Comparison of ENCODE assay signal across 9 cellular contexts in genomic region chr22:37844904-37845334, GRCh38. TPM values are rescaled to one million over a fixed set of nuclear protein-coding genes. Genes with fewer than 3 reads are reported as not detected.
DNase-seq lines count a peak whose midpoint lies in the region; ATAC-seq, FAIRE-seq and TF ChIP-seq lines count a peak whose summit lies in the region.
"Had no signal": no experiment of that assay in that cellular context is flagged by ENCODE, and none has a peak within 500 bp of the region (broad histone marks: within the 10 kb centered on the region; RNA-seq: fewer than 3 reads in every experiment).

No MANE protein-coding gene starts in this region.

- H3K4me2 ChIP-seq in keratinocyte (ENCODE audit: control insufficient read depth, extremely low read depth, insufficient read depth, low read depth, low read length): peak overlapping the region; percentile 25

- H3K79me2 ChIP-seq in keratinocyte (ENCODE audit: control insufficient read depth, insufficient read depth, low read length): peaks cover 43% of the 10 kb centered on the region

- POLR2A ChIA-PET in activated CD4-positive, alpha-beta T cell treated with anti-CD3 and anti-CD28 coated beads for 36 hours (lab: Charles Lee): interaction anchor here (0.6 to 1.3 kb wide), 3 partner anchors 11 to 162 kb away, joined by 3 to 6 read pairs (median 4); no protein-coding TSS in a partner anchor

- no peaks in the 10 kb centered on the region for H4K20me1 ChIP-seq in keratinocyte (ENCODE audit: control insufficient read depth, extremely low read depth, insufficient read depth, low read length)

- H3K27ac ChIP-seq in keratinocyte (ENCODE audit: control insufficient read depth, insufficient read depth, low read length): no peak overlapping the region
- H3K27ac ChIP-seq in substantia nigra (ENCODE audit: low read depth, low read length, poor library complexity, severe bottlenecking): peak overlapping the region; percentile 70

- no peak overlapping the region for H2AFZ ChIP-seq in keratinocyte (ENCODE audit: control insufficient read depth, low read length)

- peaks cover 24% of the 10 kb centered on the region for H3K36me3 Mint-ChIP-seq in activated CD4-positive, alpha-beta T cell treated with anti-CD3 and anti-CD28 coated beads for 36 hours (ENCODE audit: low read depth)
- peaks cover 22 to 41% of the 10 kb centered on the region in 2 donors for H3K36me3 Mint-ChIP-seq in activated naive CD4-positive, alpha-beta T cell treated with anti-CD3 and anti-CD28 coated beads, Interleukin-2, amount 50 U/mL, for 72 hours

- H3K27me3 Mint-ChIP-seq in activated CD4-positive, alpha-beta T cell treated with anti-CD3 and anti-CD28 coated beads for 36 hours: no peaks in the 10 kb centered on the region

- intact Hi-C loops in activated CD4-positive, alpha-beta T cell treated with anti-CD3 and anti-CD28 coated beads for 36 hours (cut with DNase I, micrococcal nuclease): loop anchor here (1.0 to 10.0 kb wide), 19 partner anchors 27 to 836 kb away; partner anchors contain the start of genes C22orf23 (in 2 of the 2), GCAT (in 2 of the 2), POLR2F (in 2 of the 2) and CSNK1E (in 1 of the 2)

- no peak overlapping the region for H3K9ac ChIP-seq in keratinocyte (ENCODE audit: control insufficient read depth, extremely low read depth, insufficient read depth, low read length)

- H3K36me3 ChIP-seq in keratinocyte (ENCODE audit: control insufficient read depth in 2 of 2, extremely low read depth in 1 of 2, insufficient read depth in 2 of 2, low read length in 2 of 2): peaks cover under 1 to 1% of the 10 kb centered on the region in 2 experiments

- peaks cover 2% of the 10 kb centered on the region for H3K9me3 Mint-ChIP-seq in activated CD4-positive, alpha-beta T cell treated with anti-CD3 and anti-CD28 coated beads for 36 hours (ENCODE audit: low read depth)
- H3K9me3 Mint-ChIP-seq in activated naive CD4-positive, alpha-beta T cell treated with anti-CD3 and anti-CD28 coated beads, Interleukin-2, amount 50 U/mL, for 72 hours: no peaks in the 10 kb centered on the region

- DNase-seq in activated CD4-positive, alpha-beta T cell treated with anti-CD3 and anti-CD28 coated beads for 36 hours: no peak
- DNase-seq in activated CD4-positive, alpha-beta T cell treated with anti-CD3 and anti-CD28 coated beads, Interleukin-2, amount 50 U/mL, for 4 hours: no peak
- DNase-seq in activated naive CD4-positive, alpha-beta T cell treated with anti-CD3 and anti-CD28 coated beads, Interleukin-2, amount 50 U/mL, for 72 hours (ENCODE audit: low spot score in 2 of 2): no peak
- no peak for DNase-seq in keratinocyte (ENCODE audit: low read depth, low spot score)
- no peak for DNase-seq in substantia nigra (lab: John Stamatoyannopoulos, UW)
- DNase-seq in NCI-H1694 (lab: John Stamatoyannopoulos, UW): no peak

- CTCF ChIA-PET in activated CD4-positive, alpha-beta T cell treated with anti-CD3 and anti-CD28 coated beads for 36 hours (lab: Charles Lee): interaction anchor here (0.7 to 2.0 kb wide), 6 partner anchors 17 to 201 kb away, joined by 3 to 7 read pairs (median 4); no protein-coding TSS in a partner anchor

- no peaks in the 10 kb centered on the region for H3K9me3 ChIP-seq in keratinocyte (ENCODE audit: control insufficient read depth, low read depth, low read length)

- peaks cover 31% of the 10 kb centered on the region for H3K4me1 Mint-ChIP-seq in activated CD4-positive, alpha-beta T cell treated with anti-CD3 and anti-CD28 coated beads for 36 hours

- peak overlapping the region; percentile 22 to 52 (median 26) for H3K4me3 ChIP-seq in keratinocyte (ENCODE audit: control insufficient read depth in 2 of 3, extremely low read depth in 1 of 3, insufficient read depth in 2 of 3, low read depth in 1 of 3, low read length in 3 of 3)

- H3K4me1 ChIP-seq in keratinocyte (ENCODE audit: control insufficient read depth, extremely low read depth, insufficient read depth, low read length): peaks cover 12% of the 10 kb centered on the region

- no peak for FAIRE-seq in keratinocyte (lab: Jason Lieb, UNC)

- dilution Hi-C loops in keratinocyte (cut with MboI; ENCODE audit: extremely low pct_ligation_motif_present, low sequenced_read_pairs): no loop called here

- no peaks in the 10 kb centered on the region for H3K27me3 ChIP-seq in keratinocyte (ENCODE audit: control insufficient read depth, extremely low read depth, insufficient read depth, low read length)

- peak overlapping the region; percentile 76 for H3K27ac Mint-ChIP-seq in activated CD4-positive, alpha-beta T cell treated with anti-CD3 and anti-CD28 coated beads for 36 hours
- peak overlapping the region; percentile 74 to 90 for H3K27ac Mint-ChIP-seq in activated naive CD4-positive, alpha-beta T cell treated with anti-CD3 and anti-CD28 coated beads, Interleukin-2, amount 50 U/mL, for 72 hours

- H3K9me1 ChIP-seq in keratinocyte (ENCODE audit: control insufficient read depth, extremely low read depth, insufficient read depth, low read length): peaks cover 2% of the 10 kb centered on the region

- H3K4me3 Mint-ChIP-seq in activated CD4-positive, alpha-beta T cell treated with anti-CD3 and anti-CD28 coated beads for 36 hours: peak overlapping the region; percentile 83

- no peak for TF ChIP-seq CTCF in keratinocyte (optimal IDR thresholded peaks at IDR 0.05 in 1 of 3, IDR thresholded peaks at IDR 0.05 in 1 of 3, conservative IDR thresholded peaks at IDR 0.05 in 1 of 3; ENCODE audit: extremely low read depth in 1 of 3, insufficient read depth in 2 of 3, low read length in 3 of 3)

- ATAC-seq in activated CD4-positive, alpha-beta T cell treated with anti-CD3 and anti-CD28 coated beads for 36 hours: no peak
- ATAC-seq in activated naive CD4-positive, alpha-beta T cell treated with anti-CD3 and anti-CD28 coated beads, Interleukin-2, amount 50 U/mL, for 72 hours: no peak
- no peak for ATAC-seq in GM18520 (IDR thresholded peaks at IDR 0.05; ENCODE audit: unreplicated experiment)
- ATAC-seq in HG03439 (IDR thresholded peaks at IDR 0.05; ENCODE audit: unreplicated experiment): no peak

RNA-seq across cellular contexts. Expression of gene ANKRD54, which starts 0.8 kb away (rescaled TPM):
- 10 to 100 TPM; 18.6 to 20.1 TPM for total RNA-seq in activated CD4-positive, alpha-beta T cell treated with anti-CD3 and anti-CD28 coated beads for 36 hours
- total RNA-seq in activated naive CD4-positive, alpha-beta T cell treated with anti-CD3 and anti-CD28 coated beads, Interleukin-2, amount 50 U/mL, for 72 hours: 10 to 100 TPM; 16.6 to 22.4 TPM
- polyA plus RNA-seq in keratinocyte: 12.3 to 19.4 TPM (median 17.1 TPM) in 3 replicates
- 8.2 TPM for polyA plus RNA-seq in keratinocyte (2011; ENCODE audit: low read depth)
- 12.7 and 20.3 TPM in 2 replicates for polyA plus RNA-seq in keratinocyte (2011; cell fraction: cytosol; rRNA removed)
- 20.8 and 24.7 TPM in 2 replicates for polyA plus RNA-seq in keratinocyte (2011; cell fraction: nucleus; rRNA removed)
- 14.2 and 16.9 TPM in 2 replicates for polyA plus RNA-seq in keratinocyte (2012; ENCODE audit: low replicate concordance)
- 15.0 to 57.4 TPM (median 21.8 TPM) in 3 replicates for polyA minus RNA-seq in keratinocyte
- polyA minus RNA-seq in keratinocyte (2011; cell fraction: cytosol; rRNA and poly(A)+ RNA removed): 36.4 TPM
- polyA minus RNA-seq in keratinocyte (2011; cell fraction: nucleus; rRNA and poly(A)+ RNA removed): 7.5 and 7.9 TPM in 2 replicates

RNA-seq across cellular contexts. Expression of gene EIF3L, which starts 4.3 kb away (rescaled TPM):
- 100 to 1,000 TPM; 632 to 670 TPM for total RNA-seq in activated CD4-positive, alpha-beta T cell treated with anti-CD3 and anti-CD28 coated beads for 36 hours
- 1,000 to 10,000 TPM in 1 of 2 donors, 100 to 1,000 TPM in 1; 699 to 1,046 TPM for total RNA-seq in activated naive CD4-positive, alpha-beta T cell treated with anti-CD3 and anti-CD28 coated beads, Interleukin-2, amount 50 U/mL, for 72 hours
- polyA plus RNA-seq in keratinocyte: 517 to 639 TPM (median 592 TPM) in 3 replicates
- 523 TPM for polyA plus RNA-seq in keratinocyte (2011; ENCODE audit: low read depth)
- 449 and 696 TPM in 2 replicates for polyA plus RNA-seq in keratinocyte (2011; cell fraction: cytosol; rRNA removed)
- polyA plus RNA-seq in keratinocyte (2011; cell fraction: nucleus; rRNA removed): 232 and 239 TPM in 2 replicates
- 521 and 631 TPM in 2 replicates for polyA plus RNA-seq in keratinocyte (2012; ENCODE audit: low replicate concordance)
- 346 to 803 TPM (median 729 TPM) in 3 replicates for polyA minus RNA-seq in keratinocyte
- polyA minus RNA-seq in keratinocyte (2011; cell fraction: cytosol; rRNA and poly(A)+ RNA removed): 232 TPM
- 117 and 178 TPM in 2 replicates for polyA minus RNA-seq in keratinocyte (2011; cell fraction: nucleus; rRNA and poly(A)+ RNA removed)

RNA-seq across cellular contexts. Expression of gene GALR3, which starts 21.7 kb away (rescaled TPM):
- total RNA-seq in activated CD4-positive, alpha-beta T cell treated with anti-CD3 and anti-CD28 coated beads for 36 hours: under 1 TPM in 1 of 2 experiments, not detected in 1; 0.21 TPM
- not detected for total RNA-seq in activated naive CD4-positive, alpha-beta T cell treated with anti-CD3 and anti-CD28 coated beads, Interleukin-2, amount 50 U/mL, for 72 hours
- polyA plus RNA-seq in keratinocyte: not detected in 3 replicates
- not detected for polyA plus RNA-seq in keratinocyte (2011; ENCODE audit: low read depth)
- not detected in 2 replicates for polyA plus RNA-seq in keratinocyte (2011; cell fraction: cytosol; rRNA removed)
- polyA plus RNA-seq in keratinocyte (2011; cell fraction: nucleus; rRNA removed): not detected in 2 replicates
- polyA plus RNA-seq in keratinocyte (2012; ENCODE audit: low replicate concordance): not detected in 2 replicates
- not detected in 3 replicates for polyA minus RNA-seq in keratinocyte
- not detected for polyA minus RNA-seq in keratinocyte (2011; cell fraction: cytosol; rRNA and poly(A)+ RNA removed)
- not detected in 2 replicates for polyA minus RNA-seq in keratinocyte (2011; cell fraction: nucleus; rRNA and poly(A)+ RNA removed)
- total RNA-seq: activated CD8-positive, alpha-beta memory T cell treated with anti-CD3 and anti-CD28 coated beads for 36 hours had no signal

RNA-seq across cellular contexts. Expression of gene GCAT, which starts 37.2 kb away (rescaled TPM):
- total RNA-seq in activated CD4-positive, alpha-beta T cell treated with anti-CD3 and anti-CD28 coated beads for 36 hours: 10 to 100 TPM; 21.3 to 22.4 TPM
- 10 to 100 TPM in 1 of 2 donors, 1 to 10 TPM in 1; 7.5 to 20.7 TPM for total RNA-seq in activated naive CD4-positive, alpha-beta T cell treated with anti-CD3 and anti-CD28 coated beads, Interleukin-2, amount 50 U/mL, for 72 hours
- 8.2 to 8.5 TPM (median 8.4 TPM) in 3 replicates for polyA plus RNA-seq in keratinocyte
- 9.2 TPM for polyA plus RNA-seq in keratinocyte (2011; ENCODE audit: low read depth)
- polyA plus RNA-seq in keratinocyte (2011; cell fraction: cytosol; rRNA removed): 6.1 and 12.1 TPM in 2 replicates
- 6.6 and 8.2 TPM in 2 replicates for polyA plus RNA-seq in keratinocyte (2011; cell fraction: nucleus; rRNA removed)
- polyA plus RNA-seq in keratinocyte (2012; ENCODE audit: low replicate concordance): 8.4 and 13.9 TPM in 2 replicates
- polyA minus RNA-seq in keratinocyte: 6.7 to 11.5 TPM (median 9.6 TPM) in 3 replicates
- 28.4 TPM for polyA minus RNA-seq in keratinocyte (2011; cell fraction: cytosol; rRNA and poly(A)+ RNA removed)
- polyA minus RNA-seq in keratinocyte (2011; cell fraction: nucleus; rRNA and poly(A)+ RNA removed): 3.2 and 4.5 TPM in 2 replicates
